ENCODE assay signal across 8 cellular contexts in the genomic region with DNA sequence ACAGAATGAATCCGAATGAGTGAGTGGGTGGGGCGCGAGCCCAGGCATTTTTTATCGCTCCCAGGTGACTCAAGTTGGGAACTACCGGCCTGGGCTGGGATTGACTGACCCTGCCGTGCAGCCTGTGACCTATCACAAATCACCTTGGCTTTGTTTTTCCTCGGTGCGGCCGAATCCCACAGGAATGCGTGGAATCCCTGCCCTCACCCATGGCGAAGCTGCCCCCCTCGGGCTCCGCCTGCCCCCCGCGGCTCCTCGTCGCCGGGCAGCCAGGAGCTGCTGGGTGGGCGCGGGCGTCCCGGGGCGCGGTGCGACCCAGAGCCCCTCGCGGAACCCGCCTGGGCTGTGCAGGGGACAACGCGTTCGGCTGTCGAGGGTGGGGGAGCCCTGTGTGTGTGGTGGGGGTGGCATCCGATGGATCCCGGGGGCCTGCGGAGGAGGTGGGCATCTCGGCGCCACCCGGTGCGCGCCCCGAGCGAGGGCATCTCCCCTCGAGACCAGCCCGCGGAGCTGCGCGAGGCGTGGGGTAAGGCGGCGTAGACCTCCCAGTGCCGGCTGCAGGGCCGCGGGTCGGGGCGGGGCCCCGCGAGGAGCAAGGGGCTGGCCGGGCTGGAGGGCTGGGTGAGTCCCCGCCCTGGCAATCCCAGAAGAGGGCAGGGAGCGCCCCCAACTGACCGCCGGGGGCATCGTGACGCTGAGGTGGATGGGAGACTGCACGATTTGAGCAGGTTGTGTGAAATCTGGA. TPM values are rescaled to one million over a fixed set of nuclear protein-coding genes. Genes with fewer than 3 reads are reported as not detected.
A peak's percentile ranks its signal among the peaks of the same experiment; 100 is the strongest.
DNase-seq lines count a peak whose midpoint lies in the region; ATAC-seq and TF ChIP-seq lines count a peak whose summit lies in the region.

No MANE protein-coding gene starts in this region.

- H3K9ac ChIP-seq in HUES6 (ENCODE audit: low read length) (peak overlapping the region; percentile 87), parathyroid adenoma (no peak overlapping the region)

- peak overlapping the region; percentile 99 for H2AFZ ChIP-seq in parathyroid adenoma

- no peaks in the 10 kb centered on the region for H3K36me3 ChIP-seq in HUES6 (ENCODE audit: control insufficient read depth, insufficient read depth, low read length)
- H3K36me3 ChIP-seq in SJCRH30: no peaks in the 10 kb centered on the region
- no peaks in the 10 kb centered on the region for H3K36me3 ChIP-seq in parathyroid adenoma (ENCODE audit: control insufficient read depth, insufficient read depth, low read length)
- no peaks in the 10 kb centered on the region for H3K36me3 ChIP-seq in transverse colon

- in situ Hi-C loops in transverse colon (cut with MboI; ENCODE audit: low pct_ligation_motif_present in 1 of 4, low pct_unique_long_range_greater_than_20kb in 1 of 4, low sequenced_read_pairs in 3 of 4): loop anchor here in 3 of 4 donors (5.0 to 25.0 kb wide), 5 partner anchors 175 to 307 kb away; no protein-coding TSS in a partner anchor

- peak; percentile 50 for TF ChIP-seq POLR2A in transverse colon (IDR thresholded peaks at IDR 0.05)

- H3K79me2 ChIP-seq in parathyroid adenoma: no peaks in the 10 kb centered on the region

- H3K27ac ChIP-seq in HUES6 (ENCODE audit: low read depth, low read length): peak overlapping the region; percentile 95
- peak overlapping the region; percentile 55 for H3K27ac ChIP-seq in SJCRH30
- no peak overlapping the region for H3K27ac ChIP-seq in parathyroid adenoma
- H3K27ac ChIP-seq in transverse colon: peak overlapping the region; percentile 80 to 84 (median 82)

- ATAC-seq in GM21526 (IDR thresholded peaks at IDR 0.05; ENCODE audit: low FRiP score, unreplicated experiment) (peak; percentile 94), Right ventricle myocardium superior (ENCODE audit: poor library complexity) (peak; percentile 99)

- no peaks in the 10 kb centered on the region for H3K27me3 ChIP-seq in HUES6 (ENCODE audit: control insufficient read depth, insufficient read depth, low read length)
- H3K27me3 ChIP-seq in SJCRH30: no peaks in the 10 kb centered on the region; the same call in 1 of the 2 replicates
- no peaks in the 10 kb centered on the region for H3K27me3 ChIP-seq in parathyroid adenoma (ENCODE audit: control insufficient read depth, insufficient read depth, low read length)
- H3K27me3 ChIP-seq in transverse colon: no peaks in the 10 kb centered on the region

- DNase-seq in EH (ENCODE audit: low read depth) (peak; percentile 87), SJCRH30 (peak; percentile 90 to 94), Right ventricle myocardium superior (peak; percentile 90), transverse colon (peak; percentile 94)
- DNase-seq in activated naive CD4-positive, alpha-beta T cell treated with anti-CD3 and anti-CD28 coated beads, Interleukin-2, amount 50 U/mL, for 16 hours: peak; percentile 50

- H3K4me2 ChIP-seq in parathyroid adenoma (ENCODE audit: low read length): peak overlapping the region; percentile 87

- H3K9me3 ChIP-seq in HUES6 (ENCODE audit: control insufficient read depth, insufficient read depth, low read depth, low read length) (peaks cover 15% of the 10 kb centered on the region), SJCRH30 (replicated peaks) (peaks cover 8% of the 10 kb centered on the region; the same call in 1 of the 2 replicates), parathyroid adenoma (ENCODE audit: control insufficient read depth, low read length) (no peaks in the 10 kb centered on the region), transverse colon (peaks cover 0 to 3% of the 10 kb centered on the region in 2 donors)

- peak overlapping the region; percentile 70 for H3K4me3 ChIP-seq in HUES6 (ENCODE audit: low read depth, low read length)
- peak overlapping the region; percentile 71 for H3K4me3 ChIP-seq in SJCRH30
- peak overlapping the region; percentile 63 for H3K4me3 ChIP-seq in parathyroid adenoma (ENCODE audit: low read depth, low read length)
- H3K4me3 ChIP-seq in transverse colon: peak overlapping the region; percentile 43 to 61 (median 48)

- peaks cover 35% of the 10 kb centered on the region for H3K4me1 ChIP-seq in HUES6 (ENCODE audit: control insufficient read depth, insufficient read depth, low read length)
- H3K4me1 ChIP-seq in SJCRH30: no peaks in the 10 kb centered on the region
- H3K4me1 ChIP-seq in parathyroid adenoma: no peaks in the 10 kb centered on the region
- H3K4me1 ChIP-seq in transverse colon: peaks cover 6 to 46% (median 28%) of the 10 kb centered on the region in 4 donors

- TF ChIP-seq EP300 in transverse colon (IDR thresholded peaks at IDR 0.05; ENCODE audit: low read depth): no peak

- WGBS in transverse colon (ENCODE audit: low coverage in 1 of 2), 2 donors: 3 to 8% methylated on average over 6 to 63 of the region's 65 CpGs

- intact Hi-C loops in Right ventricle myocardium superior (cut with DNase I): loop anchor here (5.0 kb wide), 2 partner anchors 185 to 310 kb away; no protein-coding TSS in a partner anchor
- intact Hi-C loops in transverse colon (cut with DNase I; ENCODE audit: low total_unique reads): loop anchor here (5.0 kb wide), 1 partner anchor 310 kb away; no protein-coding TSS in a partner anchor

- TF ChIP-seq CTCF in parathyroid adenoma (IDR thresholded peaks at IDR 0.05) (peak; percentile 89), transverse colon (IDR thresholded peaks at IDR 0.05) (peak; percentile 75 to 88 (median 85))

RNA-seq across cellular contexts. Expression of gene B3GNT7, which starts 16.5 kb away (rescaled TPM):
- 0.04 TPM in 1 of 2 replicates, not detected in the other for total RNA-seq in SJCRH30 (2014; rRNA removed; shearing (Covaris generic))
- total RNA-seq in Right ventricle myocardium superior (7.7 TPM), transverse colon (100 to 1,000 TPM in 1 of 4 donors, 10 to 100 TPM in 3; 41.8 to 113 (median 55.2) TPM)

RNA-seq across cellular contexts. Expression of gene NCL, which starts 52.2 kb away (rescaled TPM):
- total RNA-seq in SJCRH30 (2014; rRNA removed; shearing (Covaris generic)): 795 and 908 TPM in 2 replicates
- total RNA-seq in Right ventricle myocardium superior (190 TPM), transverse colon (100 to 1,000 TPM in 3 of 4 donors, 10 to 100 TPM in 1; 83.8 to 227 (median 133) TPM)
